In the genomic region with DNA sequence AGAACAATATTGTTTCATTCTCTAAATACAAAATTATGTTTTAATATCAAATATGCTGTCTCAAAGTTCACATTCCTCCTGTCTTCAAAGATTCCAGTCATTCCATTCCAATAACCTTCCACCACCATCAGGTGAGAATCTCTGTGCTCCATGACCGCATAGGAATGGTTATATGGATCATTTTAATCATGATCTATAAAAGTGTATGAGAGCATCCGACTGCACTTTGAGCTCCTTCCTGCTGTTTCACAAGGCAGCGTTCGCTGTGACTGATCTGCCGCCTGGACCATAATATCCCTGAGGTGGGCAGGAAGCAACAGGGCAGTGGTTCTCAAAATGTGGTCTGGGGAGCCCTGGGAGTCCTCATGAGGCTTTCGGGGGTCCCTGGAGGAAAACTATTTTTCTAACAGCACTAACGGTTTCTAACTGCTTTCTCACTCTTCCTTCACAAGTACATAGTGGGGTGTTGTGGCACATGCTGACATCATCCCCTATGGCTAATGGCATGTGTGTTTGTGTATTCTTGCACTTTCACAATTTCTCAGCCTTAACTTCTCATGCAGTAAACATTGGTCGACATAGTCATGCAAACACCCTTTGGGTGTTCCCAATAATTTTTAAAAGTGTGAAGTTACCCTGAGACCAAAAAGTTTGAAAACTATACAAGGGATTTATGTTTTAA, we compare ENCODE assay signal across 18 cellular contexts.
"Had no signal": no experiment of that assay in that cellular context is flagged by ENCODE, and none has a peak within 500 bp of the region (broad histone marks: within the 10 kb centered on the region; RNA-seq: fewer than 3 reads in every experiment).

No MANE protein-coding gene starts in this region.

- DNase-seq: activated CD4-positive, alpha-beta memory T cell treated with anti-CD3 and anti-CD28 coated beads, Interleukin-2, amount 10 ng/mL, durations not matched to agents 7 days and 5 days; activated CD4-positive, alpha-beta T cell treated with anti-CD3 and anti-CD28 coated beads for 4 hours; activated effector memory CD4-positive, alpha-beta T cell treated with Interleukin-2 at 50 U/mL for 16 hours; activated naive CD4-positive, alpha-beta T cell treated with anti-CD3 and anti-CD28 coated beads, Interleukin-2, amount 50 U/mL, for 16 hours; activated T-cell treated with anti-CD3 and anti-CD28 coated beads, Interleukin-2, amount 50 U/mL, for 4 hours; endodermal cell; heart right ventricle; islet precursor cell; natural killer cell; right cardiac atrium; small intestine; stimulated activated naive CD8-positive, alpha-beta T cell treated with anti-CD3 and anti-CD28 coated beads, Interleukin-15, Interleukin-2, amounts not matched to agents 100 U/mL and 50 U/mL, for 24 hours; T-helper 2 cell; transverse colon had no signal

- H3K9me3 ChIP-seq: heart right ventricle, transverse colon had no signal

- H3K4me1 ChIP-seq: heart right ventricle, transverse colon had no signal

- H3K4me3 ChIP-seq: cardiac muscle cell, heart right ventricle, transverse colon had no signal

- H3K4me1 Mint-ChIP-seq: activated CD4-positive, alpha-beta memory T cell treated with anti-CD3 and anti-CD28 coated beads, Interleukin-2, amount 10 ng/mL, durations not matched to agents 7 days and 5 days; natural killer cell had no signal

- H3K9me3 Mint-ChIP-seq: activated CD4-positive, alpha-beta memory T cell treated with anti-CD3 and anti-CD28 coated beads, Interleukin-2, amount 10 ng/mL, durations not matched to agents 7 days and 5 days; activated T-cell treated with anti-CD3 and anti-CD28 coated beads, Interleukin-2, amount 50 U/mL, for 4 hours; endodermal cell; natural killer cell; WTC11 had no signal

- H3K27ac ChIP-seq: cardiac muscle cell, heart right ventricle, transverse colon had no signal

- H3K27ac Mint-ChIP-seq: activated CD4-positive, alpha-beta memory T cell treated with anti-CD3 and anti-CD28 coated beads, Interleukin-2, amount 10 ng/mL, durations not matched to agents 7 days and 5 days; endodermal cell; natural killer cell; progenitor cell of endocrine pancreas; WTC11 had no signal

- ATAC-seq: activated T-cell treated with anti-CD3 and anti-CD28 coated beads, Interleukin-2, amount 50 U/mL, for 4 hours; heart right ventricle; left lobe of liver; natural killer cell; right cardiac atrium; stimulated activated naive CD8-positive, alpha-beta T cell treated with anti-CD3 and anti-CD28 coated beads, Interleukin-15, Interleukin-2, amounts not matched to agents 100 U/mL and 50 U/mL, for 24 hours; WTC11 had no signal

- H3K27me3 Mint-ChIP-seq: activated CD4-positive, alpha-beta memory T cell treated with anti-CD3 and anti-CD28 coated beads, Interleukin-2, amount 10 ng/mL, durations not matched to agents 7 days and 5 days had no signal

- H3K4me3 Mint-ChIP-seq: activated CD4-positive, alpha-beta memory T cell treated with anti-CD3 and anti-CD28 coated beads, Interleukin-2, amount 10 ng/mL, durations not matched to agents 7 days and 5 days; activated T-cell treated with anti-CD3 and anti-CD28 coated beads, Interleukin-2, amount 50 U/mL, for 4 hours; endodermal cell; natural killer cell; WTC11 had no signal

- H3K36me3 ChIP-seq: cardiac muscle cell, transverse colon had no signal

- H3K36me3 Mint-ChIP-seq: natural killer cell, WTC11 had no signal
